In the genomic region with DNA sequence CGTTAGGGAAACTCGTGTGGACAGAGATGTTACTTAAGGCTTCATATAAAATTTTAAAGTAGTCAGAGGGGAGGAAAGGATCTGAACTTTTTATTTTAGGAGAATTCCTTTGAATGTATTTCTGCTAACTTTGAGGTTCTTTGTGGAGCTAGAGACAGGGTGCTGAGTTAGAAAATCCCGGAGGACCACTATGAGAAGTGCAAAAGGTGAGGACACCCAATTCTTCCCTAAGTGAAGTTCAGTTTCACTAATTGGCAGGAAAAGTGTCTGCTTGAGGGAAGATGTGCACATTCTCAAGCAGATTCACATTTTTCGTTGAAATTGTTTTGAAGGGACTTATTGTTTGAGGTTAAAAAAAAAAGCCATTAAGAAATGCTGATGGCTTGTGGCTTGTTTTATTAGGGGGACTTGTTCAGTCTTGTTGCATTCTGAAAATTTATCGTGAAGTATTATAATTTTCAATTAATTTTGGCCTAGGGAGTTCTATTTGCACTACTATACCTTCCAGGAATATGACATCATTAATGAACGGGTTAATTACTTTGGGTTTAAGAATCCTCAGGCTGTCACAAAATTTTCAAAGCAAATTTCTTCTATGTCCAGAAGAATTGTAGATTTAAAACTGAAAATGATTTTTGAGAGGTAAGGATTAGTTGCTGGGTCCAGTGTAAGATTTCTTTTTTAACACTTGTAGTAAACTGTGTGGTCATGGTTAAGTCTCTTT, we compare ENCODE assay signal across 8 cellular contexts. TPM values are rescaled to one million over a fixed set of nuclear protein-coding genes. Genes with fewer than 3 reads are reported as not detected.
A peak's percentile ranks its signal among the peaks of the same experiment; 100 is the strongest.
DNase-seq lines count a peak whose midpoint lies in the region; ATAC-seq and TF ChIP-seq lines count a peak whose summit lies in the region.

No MANE protein-coding gene starts in this region.

- CTCF ChIA-PET in MCF 10A (lab: Yijun Ruan, JAX): interaction anchor here (0.6 kb wide), 1 partner anchor 175 kb away, joined by 3 read pairs; no protein-coding TSS in a partner anchor

- H3K27ac ChIP-seq in right atrium auricular region (peak overlapping the region; percentile 94 to 96), aorta (ENCODE audit: low read depth in 1 of 2, low read length in 2 of 2) (peak overlapping the region in 1 of 2 donors; percentile 33)

- peak overlapping the region; percentile 92 to 93 for H3K4me3 ChIP-seq in right atrium auricular region
- H3K4me3 ChIP-seq in aorta (ENCODE audit: low read length in 2 of 2): peak overlapping the region; percentile 36 to 72

- intact Hi-C loops in cardiac septum (cut with DNase I) (loop anchor here (5.0 kb wide), 3 partner anchors 63 to 92 kb away; no protein-coding TSS in a partner anchor), MCF 10A (cut with micrococcal nuclease) (loop anchor here (2.0 kb wide), 1 partner anchor 92 kb away; no protein-coding TSS in a partner anchor), aorta (cut with DNase I) (loop anchor here (5.0 to 10.0 kb wide), 3 partner anchors 63 to 84 kb away; no protein-coding TSS in a partner anchor)

- H3K4me3 Mint-ChIP-seq in MCF 10A (ENCODE audit: unreplicated experiment): peak overlapping the region; percentile 97
- peak overlapping the region; percentile 86 for H3K4me3 Mint-ChIP-seq in mesothelial cell of epicardium

- 19 to 20% methylated on average over 6 of the region's 6 CpGs for WGBS in aorta, 2 donors

- H3K9me3 ChIP-seq in right atrium auricular region (no peaks in the 10 kb centered on the region), aorta (ENCODE audit: control insufficient read depth, low read length) (no peaks in the 10 kb centered on the region)

- H3K4me1 Mint-ChIP-seq in MCF 10A (ENCODE audit: insufficient read depth, unreplicated experiment) (peaks cover 42% of the 10 kb centered on the region), mesothelial cell of epicardium (peaks cover 56% of the 10 kb centered on the region)

- no peaks in the 10 kb centered on the region for H3K27me3 Mint-ChIP-seq in MCF 10A (ENCODE audit: insufficient read depth, unreplicated experiment)
- no peaks in the 10 kb centered on the region for H3K27me3 Mint-ChIP-seq in mesothelial cell of epicardium (ENCODE audit: low read depth)

- TSS peak; percentile 56 for BruUV-seq in MCF 10A (replicated peaks; lab: Mats Ljungman, UMichigan)

- H3K27me3 ChIP-seq in right atrium auricular region: no peaks in the 10 kb centered on the region
- H3K27me3 ChIP-seq in aorta (ENCODE audit: control insufficient read depth in 1 of 2, insufficient read depth in 2 of 2, low read length in 1 of 2): no peaks in the 10 kb centered on the region

- POLR2A ChIA-PET in MCF 10A (lab: Yijun Ruan, JAX): interaction anchor here (0.8 to 5.3 kb wide), 16 partner anchors 9 to 309 kb away, joined by 3 to 53 read pairs (median 5); partner anchors contain the start of gene MAP3K9

- DNase-seq in right atrium auricular region (ENCODE audit: low spot score) (no peak), cardiac septum (ENCODE audit: low spot score) (no peak), MCF 10A (ENCODE audit: unreplicated experiment) (no peak), mesothelial cell of epicardium (ENCODE audit: low spot score in 2 of 2, unreplicated experiment in 2 of 2) (no peak), aorta (no peak), UCSD-AML1 (lab: John Stamatoyannopoulos, UW; ENCODE audit: unreplicated experiment) (no peak), activated gamma-delta T cell treated with Interleukin-2 at 50 U/mL for 16 hours (no peak)

- H3K4me1 ChIP-seq in right atrium auricular region (peaks cover 0 to 62% of the 10 kb centered on the region in 2 donors), aorta (ENCODE audit: control insufficient read depth in 1 of 2, insufficient read depth in 2 of 2, low read length in 2 of 2) (peaks cover 9 to 10% of the 10 kb centered on the region in 2 donors)

- H3K27ac Mint-ChIP-seq in MCF 10A (ENCODE audit: low read depth, unreplicated experiment): peak overlapping the region; percentile 96
- peak overlapping the region; percentile 94 for H3K27ac Mint-ChIP-seq in mesothelial cell of epicardium

- no peaks in the 10 kb centered on the region for H3K9me3 Mint-ChIP-seq in MCF 10A (ENCODE audit: unreplicated experiment)
- no peaks in the 10 kb centered on the region for H3K9me3 Mint-ChIP-seq in mesothelial cell of epicardium

- ATAC-seq in aorta (ENCODE audit: low FRiP score): no peak
- ATAC-seq in GM19397 (IDR thresholded peaks at IDR 0.05; ENCODE audit: unreplicated experiment): no peak

- H3K36me3 Mint-ChIP-seq in MCF 10A (ENCODE audit: insufficient read depth, unreplicated experiment) (peaks cover 17% of the 10 kb centered on the region), mesothelial cell of epicardium (no peaks in the 10 kb centered on the region)

- no peaks in the 10 kb centered on the region for H3K36me3 ChIP-seq in right atrium auricular region
- H3K36me3 ChIP-seq in aorta (ENCODE audit: control insufficient read depth in 1 of 2, insufficient read depth in 2 of 2, low read length in 1 of 2): no peaks in the 10 kb centered on the region

- TF ChIP-seq CTCF in right atrium auricular region (IDR thresholded peaks at IDR 0.05) (no peak), MCF 10A (IDR thresholded peaks at IDR 0.05; ENCODE audit: unreplicated experiment) (no peak), mesothelial cell of epicardium (IDR thresholded peaks at IDR 0.05; ENCODE audit: unreplicated experiment) (no peak)

RNA-seq across cellular contexts. Expression of gene PCNX1, which starts 1.8 kb away (rescaled TPM):
- total RNA-seq in right atrium auricular region (10 to 100 TPM; 36.4 to 39.2 TPM), cardiac septum (46.2 TPM), MCF 10A (2022) (48.7 and 55.6 TPM in 2 replicates), mesothelial cell of epicardium (73.5 to 77.2 TPM (median 76.2 TPM) in 3 replicates), aorta (10 to 100 TPM; 72.8 to 96.4 TPM)
- 1 to 10 TPM; 3.4 to 7.9 TPM for polyA plus RNA-seq in aorta
